21 cellular contexts compared by ENCODE assay signal in genomic region chr20:38208523-38208922, GRCh38. TPM values are rescaled to one million over a fixed set of nuclear protein-coding genes. Genes with fewer than 3 reads are reported as not detected.
A peak's percentile ranks its signal among the peaks of the same experiment; 100 is the strongest.
DNase-seq lines count a peak whose midpoint lies in the region; ATAC-seq and TF ChIP-seq lines count a peak whose summit lies in the region.
"Had no signal": no experiment of that assay in that cellular context is flagged by ENCODE, and none has a peak within 500 bp of the region (broad histone marks: within the 10 kb centered on the region; RNA-seq: fewer than 3 reads in every experiment).

No MANE protein-coding gene starts in this region.

- intact Hi-C loops in left cardiac atrium (cut with DNase I) (no loop called here), PC-9 (cut with micrococcal nuclease; ENCODE audit: unreplicated experiment) (no loop called here), spleen (cut with DNase I; ENCODE audit: low total_unique reads) (no loop called here), Calu3 (cut with micrococcal nuclease; ENCODE audit: unreplicated experiment) (no loop called here)

- H3K4me1 ChIP-seq in cardiac muscle cell (ENCODE audit: low read depth) (peaks cover 4% of the 10 kb centered on the region), PC-9 (replicated peaks; ENCODE audit: insufficient read depth) (peaks cover 17% of the 10 kb centered on the region), right atrium auricular region (peaks cover 0 to 50% of the 10 kb centered on the region in 2 donors), spleen (peaks cover 0 to 9% (median 0%) of the 10 kb centered on the region in 6 donors)
- H3K4me1 ChIP-seq: BE2C, Caco-2 had no signal

- no peak for TF ChIP-seq POLR2A in spleen (IDR thresholded peaks at IDR 0.05)

- no peaks in the 10 kb centered on the region for H3K36me3 ChIP-seq in cardiac muscle cell
- H3K36me3 ChIP-seq in PC-9 (ENCODE audit: low read depth): no peaks in the 10 kb centered on the region
- H3K36me3 ChIP-seq in right atrium auricular region: no peaks in the 10 kb centered on the region
- no peaks in the 10 kb centered on the region for H3K36me3 ChIP-seq in spleen
- H3K36me3 ChIP-seq: BE2C had no signal

- H2AFZ ChIP-seq in PC-9: 0 out of 2 replicates have a peak overlapping the region, but pooled peaks have one; percentile 28

- H3K9me3 ChIP-seq in cardiac muscle cell (ENCODE audit: low read depth): no peaks in the 10 kb centered on the region
- H3K9me3 ChIP-seq in PC-9 (ENCODE audit: insufficient read depth, low read depth): no peaks in the 10 kb centered on the region
- no peaks in the 10 kb centered on the region for H3K9me3 ChIP-seq in right atrium auricular region
- H3K9me3 ChIP-seq in spleen: no peaks in the 10 kb centered on the region
- H3K9me3 ChIP-seq: BE2C had no signal

- H3K27ac ChIP-seq in cardiac muscle cell (peak overlapping the region; percentile 52), PC-9 (0 out of 2 replicates have a peak overlapping the region, but pooled peaks have one; percentile 9), right atrium auricular region (peak overlapping the region; percentile 77 to 88), spleen (no peak overlapping the region)

- H3K4me3 Mint-ChIP-seq in Calu3 (ENCODE audit: low read depth, unreplicated experiment): no peak overlapping the region
- H3K4me3 Mint-ChIP-seq: CD4-positive, alpha-beta T cell; H9; IgD-negative memory B cell had no signal

- CTCF ChIA-PET in PC-9 (lab: Charles Lee): no interaction called here
- CTCF ChIA-PET in Calu3 (lab: Charles Lee): interaction anchor here (0.8 to 1.3 kb wide), 2 partner anchors 35 to 151 kb away, joined by 3 to 4 read pairs; no protein-coding TSS in a partner anchor

- no peaks in the 10 kb centered on the region for H4K20me1 ChIP-seq in PC-9 (ENCODE audit: insufficient read depth)

- no peaks in the 10 kb centered on the region for H3K27me3 Mint-ChIP-seq in Calu3 (ENCODE audit: unreplicated experiment)

- BruUV-seq in PC-9 (replicated peaks; lab: Mats Ljungman, UMichigan) (no TSS peak), Calu3 (replicated peaks; lab: Mats Ljungman, UMichigan) (no TSS peak)

- H3F3A ChIP-seq in PC-9 (ENCODE audit: insufficient read depth, low read depth): peaks cover 8% of the 10 kb centered on the region; the same call in 1 of the 2 replicates

- H3K4me3 ChIP-seq in cardiac muscle cell (no peak overlapping the region), PC-9 (no peak overlapping the region), right atrium auricular region (no peak overlapping the region), spleen (no peak overlapping the region)

- POLR2A ChIA-PET in PC-9 (lab: Charles Lee; ENCODE audit: unreplicated experiment): no interaction called here

- no peaks in the 10 kb centered on the region for H3K79me2 ChIP-seq in PC-9 (ENCODE audit: low read depth)

- H3K9me3 Mint-ChIP-seq in Calu3 (ENCODE audit: low read depth, unreplicated experiment): peaks cover 4% of the 10 kb centered on the region
- H3K9me3 Mint-ChIP-seq: CD4-positive, alpha-beta T cell; H9; IgD-negative memory B cell had no signal

- H3K4me1 Mint-ChIP-seq in Calu3 (ENCODE audit: low read depth, unreplicated experiment): no peaks in the 10 kb centered on the region
- H3K4me1 Mint-ChIP-seq: H9 had no signal

- DNase-seq in cardiac muscle cell (ENCODE audit: low read depth in 1 of 2, low spot score in 1 of 2) (no peak), left cardiac atrium (no peak), PC-9 (no peak), right atrium auricular region (ENCODE audit: low spot score) (no peak), spleen (peak; percentile 1), Calu3 (no peak)
- DNase-seq in activated CD4-positive, alpha-beta T cell treated with anti-CD3 and anti-CD28 coated beads, Interleukin-2, amount 50 U/mL, for 1 hour: no peak
- DNase-seq: BE2C; CD4-positive, alpha-beta T cell; DMS153; GDM1; H9; Karpas-422; NCI-H1417 treated with DMSO at 0.1 percent for 48 hours; NCI-H1930; NCI-H2171; PC-3 had no signal

- TF ChIP-seq CTCF in cardiac muscle cell (IDR thresholded peaks at IDR 0.05; ENCODE audit: low read depth, low read length) (no peak), PC-9 (conservative IDR thresholded peaks at IDR 0.05) (no peak), right atrium auricular region (IDR thresholded peaks at IDR 0.05) (no peak), spleen (IDR thresholded peaks at IDR 0.05 in 8 of 11, conservative IDR thresholded peaks at IDR 0.05 in 3 of 11) (no peak), Calu3 (IDR thresholded peaks at IDR 0.05; ENCODE audit: unreplicated experiment) (no peak)

- no peaks in the 10 kb centered on the region for H3K36me3 Mint-ChIP-seq in Calu3 (ENCODE audit: insufficient read depth, unreplicated experiment)
- H3K36me3 Mint-ChIP-seq: IgD-negative memory B cell had no signal

- H3K27me3 ChIP-seq in cardiac muscle cell (no peaks in the 10 kb centered on the region), PC-9 (ENCODE audit: insufficient read depth, low read depth) (no peaks in the 10 kb centered on the region), right atrium auricular region (no peaks in the 10 kb centered on the region), spleen (replicated peaks in 1 of 7) (no peaks in the 10 kb centered on the region)
- H3K27me3 ChIP-seq: BE2C had no signal

- H3K27ac Mint-ChIP-seq in Calu3 (ENCODE audit: unreplicated experiment): no peak overlapping the region
- H3K27ac Mint-ChIP-seq: CD4-positive, alpha-beta T cell; H9; IgD-negative memory B cell had no signal

- 87 to 93% (median 90%) methylated on average over 3 of the region's 3 CpGs for WGBS in spleen, 5 donors

- no peaks in the 10 kb centered on the region for H3K9me2 ChIP-seq in PC-9 (ENCODE audit: insufficient read depth)

- H3K4me2 ChIP-seq in PC-9: peak overlapping the region; percentile 46

- no peak for ATAC-seq in left cardiac atrium
- ATAC-seq in HG03378 (IDR thresholded peaks at IDR 0.05; ENCODE audit: unreplicated experiment): no peak
- ATAC-seq: PC-3 had no signal

RNA-seq across cellular contexts. Expression of gene TGM2, which starts 43.5 kb away (rescaled TPM):
- total RNA-seq in cardiac muscle cell (144 and 275 TPM in 2 replicates), left cardiac atrium (100 to 1,000 TPM; 383 to 695 TPM), PC-9 (2021) (286 and 333 TPM in 2 replicates), right atrium auricular region (1,000 to 10,000 TPM in 1 of 2 donors, 100 to 1,000 TPM in 1; 680 to 1,303 TPM), spleen (100 to 1,000 TPM in 1 of 7 donors, 10 to 100 TPM in 6; 60.2 to 167 (median 87.6) TPM), Calu3 (2022) (261 and 311 TPM in 2 replicates)
- polyA plus RNA-seq in cardiac muscle cell (119 and 192 TPM in 2 replicates), spleen (10 to 100 TPM in 2 of 3 donors, 1 to 10 TPM in 1; 9.3 to 35.3 (median 19.8) TPM)

RNA-seq across cellular contexts. Expression of gene KIAA1755, which starts 52.0 kb away (rescaled TPM):
- total RNA-seq in cardiac muscle cell: not detected in 2 replicates
- polyA plus RNA-seq in cardiac muscle cell: not detected in 2 replicates
- 1 to 10 TPM; 8.0 to 8.1 TPM for total RNA-seq in left cardiac atrium
- total RNA-seq in PC-9 (2021): 0.22 and 0.30 TPM in 2 replicates
- total RNA-seq in right atrium auricular region: 1 to 10 TPM; 3.1 to 4.2 TPM
- total RNA-seq in spleen: 1 to 10 TPM in 6 of 7 donors, under 1 TPM in 1; 0.51 to 5.3 (median 3.5) TPM
- 1 to 10 TPM; 4.6 to 7.3 (median 4.8) TPM for polyA plus RNA-seq in spleen
- not detected in 2 replicates for total RNA-seq in Calu3 (2022)
- total RNA-seq: CD4-positive, alpha-beta T cell; MCF 10A had no signal
- polyA plus RNA-seq: IgD-negative memory B cell had no signal

Comparison
In these comparisons a context has a peak if more than half of its experiments do, and no peak if none do; other contexts are left out.
1. H3K27ac ChIP-seq: peak in cardiac muscle cell (single experiment), PC-9 (single experiment) and right atrium auricular region (2 of 2); none in spleen (0 of 8).